14 cellular contexts compared by ENCODE assay signal in the genomic region with DNA sequence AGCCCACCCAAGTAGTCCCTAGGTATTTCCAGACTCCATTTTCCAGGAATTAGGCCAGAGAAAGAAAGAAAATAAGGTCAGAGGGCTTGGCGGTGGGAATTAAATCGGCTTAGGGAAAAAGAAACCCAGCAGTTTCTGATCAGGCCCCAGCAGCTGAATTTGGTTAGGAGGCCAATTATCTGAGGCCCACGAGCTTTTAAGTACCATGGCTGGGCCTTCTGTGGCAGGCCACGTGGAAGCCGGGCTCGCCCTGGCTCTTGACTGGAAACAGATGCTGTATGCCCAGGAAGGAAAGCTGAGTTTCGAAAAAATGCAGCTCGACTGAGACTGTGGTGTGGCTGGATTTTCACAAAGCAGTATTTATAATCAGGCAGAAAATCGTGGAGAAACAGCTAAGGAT.
DNase-seq lines count a peak whose midpoint lies in the region; ATAC-seq and TF ChIP-seq lines count a peak whose summit lies in the region.
"Had no signal": no experiment of that assay in that cellular context is flagged by ENCODE, and none has a peak within 500 bp of the region (broad histone marks: within the 10 kb centered on the region; RNA-seq: fewer than 3 reads in every experiment).

No MANE protein-coding gene starts in this region.

- H3K4me1 Mint-ChIP-seq in effector memory CD8-positive, alpha-beta T cell (ENCODE audit: low read depth in 2 of 2): peaks cover 0 to 3% of the 10 kb centered on the region in 2 donors
- H3K4me1 Mint-ChIP-seq in activated naive CD4-positive, alpha-beta T cell treated with anti-CD3 and anti-CD28 coated beads, Interleukin-2, amount 10 ng/mL, durations not matched to agents 7 days and 5 days: no peaks in the 10 kb centered on the region
- H3K4me1 Mint-ChIP-seq: B cell, IgD-negative memory B cell had no signal

- H3K9me3 ChIP-seq in uterus: no peaks in the 10 kb centered on the region

- no peak for TF ChIP-seq POLR2A in uterus (IDR thresholded peaks at IDR 0.05)

- DNase-seq in Right ventricle myocardium inferior (ENCODE audit: missing footprints): no peak
- DNase-seq in cardiac septum (ENCODE audit: low spot score): no peak
- peak; percentile 31 for DNase-seq in choroid plexus epithelial cell (ENCODE audit: low read depth)
- DNase-seq in mucosa of gallbladder (ENCODE audit: low spot score): peak; percentile 19
- peak in 1 of 2 donors; percentile 32 for DNase-seq in uterus
- no peak for DNase-seq in effector memory CD8-positive, alpha-beta T cell
- DNase-seq in NCI-H128 (lab: John Stamatoyannopoulos, UW; ENCODE audit: unreplicated experiment): no peak
- DNase-seq in activated naive CD4-positive, alpha-beta T cell treated with anti-CD3 and anti-CD28 coated beads, Interleukin-2, amount 10 ng/mL, durations not matched to agents 7 days and 5 days: no peak
- DNase-seq: activated CD8-positive, alpha-beta memory T cell treated with anti-CD3 and anti-CD28 coated beads, Interleukin-2, amount 50 U/mL, for 4 hours; NCI-H226 had no signal

- no peaks in the 10 kb centered on the region for H3K27me3 ChIP-seq in uterus

- H3K36me3 ChIP-seq in uterus: no peaks in the 10 kb centered on the region

- no peaks in the 10 kb centered on the region for H3K4me1 ChIP-seq in uterus

- no peak overlapping the region for H3K4me3 Mint-ChIP-seq in effector memory CD8-positive, alpha-beta T cell
- no peak overlapping the region for H3K4me3 Mint-ChIP-seq in activated naive CD4-positive, alpha-beta T cell treated with anti-CD3 and anti-CD28 coated beads, Interleukin-2, amount 10 ng/mL, durations not matched to agents 7 days and 5 days
- H3K4me3 Mint-ChIP-seq: B cell; IgD-negative memory B cell; natural killer cell treated with Interleukin-12 subunit alpha and Interleukin-12 subunit beta and Interleukin-15 and Interleukin-18, amount 100 ng/mL, for 72 hours; T-helper 1 cell treated with Interleukin-12 subunit alpha and Interleukin-12 subunit beta and Interleukin-4 antibody, amounts not matched to agents 30 μg/mL and 1 μg/mL, for 36 hours had no signal

- no peak overlapping the region for H3K4me3 ChIP-seq in choroid plexus epithelial cell (ENCODE audit: low read depth, low read length)
- no peak overlapping the region for H3K4me3 ChIP-seq in uterus

- H3K27ac ChIP-seq in uterus: peak overlapping the region; percentile 14 to 56

- CTCF ChIA-PET in activated naive CD4-positive, alpha-beta T cell treated with anti-CD3 and anti-CD28 coated beads, Interleukin-2, amount 10 ng/mL, durations not matched to agents 7 days and 5 days (lab: Charles Lee): no interaction called here

- peak; percentile 67 for ATAC-seq in Right ventricle myocardium inferior
- ATAC-seq in effector memory CD8-positive, alpha-beta T cell (replicated peaks): no peak
- ATAC-seq: natural killer cell treated with Interleukin-12 subunit alpha and Interleukin-12 subunit beta and Interleukin-15 and Interleukin-18, amount 100 ng/mL, for 72 hours had no signal

- H3K27ac Mint-ChIP-seq in effector memory CD8-positive, alpha-beta T cell: no peak overlapping the region
- H3K27ac Mint-ChIP-seq in activated naive CD4-positive, alpha-beta T cell treated with anti-CD3 and anti-CD28 coated beads, Interleukin-2, amount 10 ng/mL, durations not matched to agents 7 days and 5 days: no peak overlapping the region
- H3K27ac Mint-ChIP-seq: B cell; natural killer cell treated with Interleukin-12 subunit alpha and Interleukin-12 subunit beta and Interleukin-15 and Interleukin-18, amount 100 ng/mL, for 72 hours; T-helper 1 cell treated with Interleukin-12 subunit alpha and Interleukin-12 subunit beta and Interleukin-4 antibody, amounts not matched to agents 30 μg/mL and 1 μg/mL, for 36 hours had no signal

- TF ChIP-seq CTCF in choroid plexus epithelial cell (conservative IDR thresholded peaks at IDR 0.05; ENCODE audit: low read depth, low read length) (no peak), uterus (IDR thresholded peaks at IDR 0.05) (no peak)

- no peaks in the 10 kb centered on the region for H3K36me3 Mint-ChIP-seq in effector memory CD8-positive, alpha-beta T cell (ENCODE audit: insufficient read depth)
- H3K36me3 Mint-ChIP-seq in activated naive CD4-positive, alpha-beta T cell treated with anti-CD3 and anti-CD28 coated beads, Interleukin-2, amount 10 ng/mL, durations not matched to agents 7 days and 5 days: no peaks in the 10 kb centered on the region
- H3K36me3 Mint-ChIP-seq: natural killer cell treated with Interleukin-12 subunit alpha and Interleukin-12 subunit beta and Interleukin-15 and Interleukin-18, amount 100 ng/mL, for 72 hours had no signal

- intact Hi-C loops in Right ventricle myocardium inferior (cut with DNase I) (no loop called here), cardiac septum (cut with DNase I) (no loop called here), uterus (cut with DNase I; ENCODE audit: low total_unique reads) (no loop called here)

- H3K9me3 Mint-ChIP-seq in effector memory CD8-positive, alpha-beta T cell: no peaks in the 10 kb centered on the region
- H3K9me3 Mint-ChIP-seq in activated naive CD4-positive, alpha-beta T cell treated with anti-CD3 and anti-CD28 coated beads, Interleukin-2, amount 10 ng/mL, durations not matched to agents 7 days and 5 days: no peaks in the 10 kb centered on the region
- H3K9me3 Mint-ChIP-seq: IgD-negative memory B cell; natural killer cell treated with Interleukin-12 subunit alpha and Interleukin-12 subunit beta and Interleukin-15 and Interleukin-18, amount 100 ng/mL, for 72 hours; T-helper 1 cell treated with Interleukin-12 subunit alpha and Interleukin-12 subunit beta and Interleukin-4 antibody, amounts not matched to agents 30 μg/mL and 1 μg/mL, for 36 hours had no signal

- H3K27me3 Mint-ChIP-seq in effector memory CD8-positive, alpha-beta T cell: peaks cover 7 to 41% of the 10 kb centered on the region in 2 donors
- peaks cover 10% of the 10 kb centered on the region for H3K27me3 Mint-ChIP-seq in activated naive CD4-positive, alpha-beta T cell treated with anti-CD3 and anti-CD28 coated beads, Interleukin-2, amount 10 ng/mL, durations not matched to agents 7 days and 5 days
- H3K27me3 Mint-ChIP-seq: B cell had no signal

Comparison
In these comparisons a context has a peak if more than half of its experiments do, and no peak if none do; other contexts are left out.
1. DNase-seq: peak in choroid plexus epithelial cell (single experiment) and mucosa of gallbladder (single experiment); none in Right ventricle myocardium inferior (single experiment), cardiac septum (single experiment), effector memory CD8-positive, alpha-beta T cell (0 of 3), NCI-H128 (single experiment) and activated naive CD4-positive, alpha-beta T cell treated with anti-CD3 and anti-CD28 coated beads, Interleukin-2, amount 10 ng/mL, durations not matched to agents 7 days and 5 days (single experiment).